8 cellular contexts compared by ENCODE assay signal in genomic region chr2:26786207-26787023, GRCh38. TPM values are rescaled to one million over a fixed set of nuclear protein-coding genes. Genes with fewer than 3 reads are reported as not detected.
DNase-seq lines count a peak whose midpoint lies in the region; ATAC-seq and TF ChIP-seq lines count a peak whose summit lies in the region.

No MANE protein-coding gene starts in this region.

- peak; percentile 53 for DNase-seq in AG20443 (ENCODE audit: low spot score)
- no peak for DNase-seq in neural crest cell (ENCODE audit: low read depth, low spot score)
- DNase-seq in Ammon's horn (ENCODE audit: low spot score), result no peak
- no peak for DNase-seq in NCI-H2081 treated with DMSO at 0.1 percent for 48 hours (lab: John Stamatoyannopoulos, UW)

- H3K4me3 ChIP-seq in esophagus (ENCODE audit: low read depth in 1 of 2, low read length in 2 of 2), result peak overlapping the region; percentile 53 to 74

- H3K27ac Mint-ChIP-seq in neural crest cell (ENCODE audit: unreplicated experiment), result no peak overlapping the region

- 4 to 7% methylated on average over 38 to 55 of the region's 55 CpGs for WGBS in esophagus, 2 donors

- peak overlapping the region; percentile 96 for H3K4me3 Mint-ChIP-seq in neural crest cell

- peak overlapping the region in 1 of 2 donors; percentile 26 for H3K27ac ChIP-seq in esophagus (ENCODE audit: low read depth in 2 of 2, low read length in 1 of 2)

- H3K36me3 ChIP-seq in esophagus (ENCODE audit: control insufficient read depth in 2 of 2, insufficient read depth in 2 of 2, low read length in 1 of 2), result no peaks in the 10 kb centered on the region

- H3K4me1 ChIP-seq in esophagus (ENCODE audit: control insufficient read depth in 2 of 2, insufficient read depth in 2 of 2, low read length in 1 of 2), result no peaks in the 10 kb centered on the region

- no peaks in the 10 kb centered on the region for H3K27me3 Mint-ChIP-seq in neural crest cell (ENCODE audit: low read depth)

- H3K27me3 ChIP-seq in esophagus (ENCODE audit: control insufficient read depth in 1 of 2, insufficient read depth in 2 of 2, low read length in 2 of 2), result no peaks in the 10 kb centered on the region

- H3K4me1 Mint-ChIP-seq in neural crest cell, result peaks cover 42% of the 10 kb centered on the region

- peaks cover 15% of the 10 kb centered on the region for H3K9me3 Mint-ChIP-seq in neural crest cell

- TF ChIP-seq CTCF in neural crest cell (conservative IDR thresholded peaks at IDR 0.05), result no peak

- H3K9me3 ChIP-seq in esophagus (ENCODE audit: control insufficient read depth in 2 of 2, insufficient read depth in 1 of 2, low read depth in 1 of 2, low read length in 1 of 2), result no peaks in the 10 kb centered on the region

- ATAC-seq in GM18517 (IDR thresholded peaks at IDR 0.05; ENCODE audit: unreplicated experiment), result peak; percentile 12
- peak; percentile 4 for ATAC-seq in HG03060 (IDR thresholded peaks at IDR 0.05; ENCODE audit: low read depth, unreplicated experiment)
- peak; percentile 20 for ATAC-seq in SK-N-SH treated with all-trans-retinoic acid at 6 μM for 48 hours

- peaks cover 25% of the 10 kb centered on the region for H3K36me3 Mint-ChIP-seq in neural crest cell (ENCODE audit: low read depth)

TF ChIP-seq in SK-N-SH treated with all-trans-retinoic acid at 6 μM for 48 hours, 23 proteins besides CTCF, POLR2A, EP300 and RAD21:
- TF ChIP-seq ESRRG (CRISPR knock-in tag; IDR thresholded peaks at IDR 0.05) (no peak), ZFP3 (CRISPR knock-in tag; IDR thresholded peaks at IDR 0.05) (0 out of 2 replicates have a peak, but pooled peaks have one; percentile 45), BACH2 (CRISPR knock-in tag; IDR thresholded peaks at IDR 0.05; ENCODE audit: borderline replicate concordance) (no peak)
- TF ChIP-seq, protein P1, sequence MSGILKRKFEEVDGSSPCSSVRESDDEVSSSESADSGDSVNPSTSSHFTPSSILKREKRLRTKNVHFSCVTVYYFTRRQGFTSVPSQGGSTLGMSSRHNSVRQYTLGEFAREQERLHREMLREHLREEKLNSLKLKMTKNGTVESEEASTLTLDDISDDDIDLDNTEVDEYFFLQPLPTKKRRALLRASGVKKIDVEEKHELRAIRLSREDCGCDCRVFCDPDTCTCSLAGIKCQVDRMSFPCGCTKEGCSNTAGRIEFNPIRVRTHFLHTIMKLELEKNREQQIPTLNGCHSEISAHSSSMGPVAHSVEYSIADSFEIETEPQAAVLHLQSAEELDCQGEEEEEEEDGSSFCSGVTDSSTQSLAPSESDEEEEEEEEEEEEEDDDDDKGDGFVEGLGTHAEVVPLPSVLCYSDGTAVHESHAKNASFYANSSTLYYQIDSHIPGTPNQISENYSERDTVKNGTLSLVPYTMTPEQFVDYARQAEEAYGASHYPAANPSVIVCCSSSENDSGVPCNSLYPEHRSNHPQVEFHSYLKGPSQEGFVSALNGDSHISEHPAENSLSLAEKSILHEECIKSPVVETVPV (CRISPR knock-in tag; IDR thresholded peaks at IDR 0.05), result no peak

RNA-seq across cellular contexts. Expression of gene CENPA, which starts 0.6 kb away (rescaled TPM):
- polyA plus RNA-seq in esophagus, result 1 to 10 TPM; 3.6 to 5.4 TPM
- total RNA-seq in neural crest cell, result 34.5 and 35.1 TPM in 2 replicates

RNA-seq across cellular contexts. Expression of gene SLC35F6, which starts 22.3 kb away (rescaled TPM):
- 10 to 100 TPM; 17.0 to 18.3 TPM for polyA plus RNA-seq in esophagus
- total RNA-seq in neural crest cell, result 28.9 and 30.6 TPM in 2 replicates
